ENCODE assay signal across 8 cellular contexts in the genomic region with DNA sequence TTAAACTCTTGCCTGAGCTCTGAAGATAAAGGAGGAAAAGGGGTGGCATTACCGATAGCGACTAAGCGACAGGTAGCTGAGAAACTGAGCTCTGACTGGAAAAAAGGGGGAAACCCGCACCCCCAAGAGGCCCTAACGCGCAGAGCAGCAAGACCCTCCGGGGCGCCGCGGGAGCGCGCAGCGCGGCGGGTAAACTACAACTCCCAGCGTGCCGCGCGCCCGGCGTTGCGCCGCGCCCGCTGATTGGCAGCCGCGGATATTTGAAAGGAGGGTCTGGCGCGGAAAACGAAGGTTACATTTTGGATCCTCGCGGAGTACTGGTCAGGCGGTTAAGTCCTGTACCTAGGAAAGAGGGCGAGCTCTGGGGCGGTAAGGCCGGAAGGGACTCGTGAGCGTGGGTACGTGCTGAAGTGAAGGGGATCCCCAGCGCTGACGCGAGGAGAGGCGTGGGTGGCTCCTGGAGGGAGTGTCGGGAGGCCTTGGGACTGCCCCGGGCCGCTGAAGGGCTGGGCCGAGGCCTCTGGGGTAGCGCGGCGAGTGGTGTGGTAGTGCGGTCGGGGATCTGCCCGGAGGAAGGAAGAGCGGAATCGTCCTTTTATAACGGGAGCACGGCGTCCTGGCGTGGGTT. TPM values are rescaled to one million over a fixed set of nuclear protein-coding genes. Genes with fewer than 3 reads are reported as not detected.
DNase-seq lines count a peak whose midpoint lies in the region; ATAC-seq and TF ChIP-seq lines count a peak whose summit lies in the region.

TSS of gene ESPL1 (plus strand) at position 291 of the 628 bp plus-strand sequence. CDS start 468 bp downstream, outside the sequence.

- BruUV-seq in IMR-90 (replicated peaks; lab: Mats Ljungman, UMichigan), result no TSS peak

- TF ChIP-seq EP300 in neural cell (conservative IDR thresholded peaks at IDR 0.05; ENCODE audit: poor library complexity, severe bottlenecking), result peak; percentile 22

- intact Hi-C loops in IMR-90 (cut with micrococcal nuclease), result loop anchor here (1.0 kb wide), 1 partner anchor 55 kb away; no protein-coding TSS in a partner anchor
- intact Hi-C loops in activated T-helper 1 cell treated with anti-CD3 and anti-CD28 coated beads, Interleukin-12 subunit alpha, Interleukin-12 subunit beta, Interleukin-2, Interleukin-4 antibody, amounts not matched to agents 30 ng/mL and 10 ng/mL and 1 ng/mL, durations not matched to agents 14 hours and 24 hours and 36 hours (cut with micrococcal nuclease), result loop anchor here (1.0 to 2.0 kb wide), 13 partner anchors 16 to 262 kb away; partner anchors contain the start of genes AAAS, CSAD, EIF4B and MYG1

- H3K27ac ChIP-seq in DND-41 (ENCODE audit: low read length), result peak within 1 kb of the TSS; percentile 93
- H3K27ac ChIP-seq in IMR-90 (ENCODE audit: insufficient read depth, low read length), result peak within 1 kb of the TSS; percentile 58; the same call in 1 of the 2 replicates
- H3K27ac ChIP-seq in neural cell (ENCODE audit: low read length), result no peak within 1 kb of the TSS
- no peak within 1 kb of the TSS for H3K27ac ChIP-seq in stomach smooth muscle (ENCODE audit: low read length)

- H3K9me3 Mint-ChIP-seq in activated T-helper 1 cell treated with anti-CD3 and anti-CD28 coated beads, Interleukin-12 subunit alpha, Interleukin-12 subunit beta, Interleukin-2, Interleukin-4 antibody, amounts not matched to agents 30 ng/mL and 10 ng/mL and 1 ng/mL, durations not matched to agents 14 hours and 24 hours and 36 hours, result no peaks in the 10 kb centered on the region

- H3K36me3 Mint-ChIP-seq in activated T-helper 1 cell treated with anti-CD3 and anti-CD28 coated beads, Interleukin-12 subunit alpha, Interleukin-12 subunit beta, Interleukin-2, Interleukin-4 antibody, amounts not matched to agents 30 ng/mL and 10 ng/mL and 1 ng/mL, durations not matched to agents 14 hours and 24 hours and 36 hours (ENCODE audit: low read depth), result peaks cover 11% of the 10 kb centered on the region

- peak within 1 kb of the TSS; percentile 88 for H3K27ac Mint-ChIP-seq in activated T-helper 1 cell treated with anti-CD3 and anti-CD28 coated beads, Interleukin-12 subunit alpha, Interleukin-12 subunit beta, Interleukin-2, Interleukin-4 antibody, amounts not matched to agents 30 ng/mL and 10 ng/mL and 1 ng/mL, durations not matched to agents 14 hours and 24 hours and 36 hours

- peaks cover 41% of the 10 kb centered on the region for H3K36me3 ChIP-seq in DND-41 (ENCODE audit: insufficient read depth, low read length)
- H3K36me3 ChIP-seq in IMR-90 (ENCODE audit: control insufficient read depth, insufficient read depth, low read length), result 0 out of 2 replicates have a peak, but pooled peaks cover 2% of the 10 kb centered on the region
- H3K36me3 ChIP-seq in neural cell (ENCODE audit: insufficient read depth, low read length), result no peaks in the 10 kb centered on the region
- H3K36me3 ChIP-seq in stomach smooth muscle (ENCODE audit: control insufficient read depth in 2 of 2, insufficient read depth in 2 of 2, low read length in 2 of 2), result no peaks in the 10 kb centered on the region

- in situ Hi-C loops in IMR-90 (cut with MboI; ENCODE audit: low sequenced_read_pairs), result no loop called here

- peak; percentile 53 for TF ChIP-seq CTCF in DND-41 (IDR thresholded peaks at IDR 0.05; ENCODE audit: borderline replicate concordance, extremely low read depth, low read length, poor library complexity, severe bottlenecking)
- TF ChIP-seq CTCF in IMR-90 (conservative IDR thresholded peaks at IDR 0.05; ENCODE audit: low read depth, low read length), result peak; percentile 38; the same call in 1 of the 2 replicates
- TF ChIP-seq CTCF in fibroblast of the aortic adventitia (IDR thresholded peaks at IDR 0.05; ENCODE audit: insufficient read depth, low read length), result peak; percentile 21
- TF ChIP-seq CTCF in neural cell (IDR thresholded peaks at IDR 0.05; ENCODE audit: poor library complexity, severe bottlenecking), result peak; percentile 64

- H2AFZ ChIP-seq in DND-41 (ENCODE audit: low read depth, low read length) (peak within 1 kb of the TSS; percentile 89), IMR-90 (replicated peaks; ENCODE audit: low read length, poor library complexity) (peak within 1 kb of the TSS; percentile 99), neural cell (ENCODE audit: low read depth, low read length) (peak within 1 kb of the TSS; percentile 12)

- ATAC-seq in DND-41 (ENCODE audit: insufficient read depth, low read depth), result peak; percentile 90
- ATAC-seq in GM21529 (IDR thresholded peaks at IDR 0.05; ENCODE audit: unreplicated experiment), result peak; percentile 85
- peak; percentile 97 for ATAC-seq in IMR-90 (ENCODE audit: low read depth)

- dilution Hi-C loops in IMR-90 (cut with HindIII; ENCODE audit: low sequenced_read_pairs, unreplicated experiment), result no loop called here

- peak within 1 kb of the TSS; percentile 94 for H2AK9ac ChIP-seq in IMR-90 (replicated peaks; ENCODE audit: low read depth, low read length, poor library complexity)

- H3K4me2 ChIP-seq in DND-41 (ENCODE audit: insufficient read depth, low read length) (peak within 1 kb of the TSS; percentile 85), IMR-90 (ENCODE audit: low read depth, low read length) (peak within 1 kb of the TSS; percentile 92), neural cell (ENCODE audit: low read length) (peak within 1 kb of the TSS; percentile 97)

- H4K8ac ChIP-seq in IMR-90 (ENCODE audit: low read depth in 2 of 2, low read length in 2 of 2), result peak within 1 kb of the TSS; percentile 83 to 95

- no peak within 1 kb of the TSS for H2BK20ac ChIP-seq in IMR-90 (ENCODE audit: low read depth, low read length)

- peak within 1 kb of the TSS; percentile 73 for H2BK5ac ChIP-seq in IMR-90 (ENCODE audit: low read depth, low read length, poor library complexity, severe bottlenecking)

- H4K91ac ChIP-seq in IMR-90 (ENCODE audit: insufficient read depth, low read depth, low read length), result peak within 1 kb of the TSS; percentile 79

- H3K79me2 ChIP-seq in DND-41 (ENCODE audit: insufficient read depth, low read length) (peaks cover 40% of the 10 kb centered on the region), neural cell (replicated peaks; ENCODE audit: insufficient read depth, low read length) (no peaks in the 10 kb centered on the region)

- no peaks in the 10 kb centered on the region for H3K9me3 ChIP-seq in DND-41 (ENCODE audit: insufficient read depth, low read length, severe bottlenecking)
- no peaks in the 10 kb centered on the region for H3K9me3 ChIP-seq in IMR-90 (ENCODE audit: control insufficient read depth, insufficient read depth, low read length)
- no peaks in the 10 kb centered on the region for H3K9me3 ChIP-seq in neural cell (ENCODE audit: low read length)
- no peaks in the 10 kb centered on the region for H3K9me3 ChIP-seq in stomach smooth muscle (ENCODE audit: control insufficient read depth in 2 of 2, low read length in 2 of 2)

- peak within 1 kb of the TSS; percentile 87 for H3K4ac ChIP-seq in IMR-90 (ENCODE audit: low read depth, low read length)

- peak within 1 kb of the TSS; percentile 68 for H2AK5ac ChIP-seq in IMR-90 (ENCODE audit: low read depth, low read length)

- H3K56ac ChIP-seq in IMR-90 (ENCODE audit: extremely low read depth, insufficient read depth, low read length), result peak within 1 kb of the TSS; percentile 69

- POLR2A ChIA-PET in IMR-90 (lab: Charles Lee; ENCODE audit: unreplicated experiment), result no interaction called here

- WGBS in IMR-90 (ENCODE audit: extremely low coverage in 2 of 2, insufficient read length in 1 of 2), 2 experiments, result 0% methylated on average over 41 of the region's 59 CpGs; no CpG with 5 or more reads in 1 of the 2 experiments

- peak within 1 kb of the TSS; percentile 90 for H3K4me3 Mint-ChIP-seq in activated T-helper 1 cell treated with anti-CD3 and anti-CD28 coated beads, Interleukin-12 subunit alpha, Interleukin-12 subunit beta, Interleukin-2, Interleukin-4 antibody, amounts not matched to agents 30 ng/mL and 10 ng/mL and 1 ng/mL, durations not matched to agents 14 hours and 24 hours and 36 hours

- H2BK120ac ChIP-seq in IMR-90 (ENCODE audit: low read depth, low read length), result peak within 1 kb of the TSS; percentile 80

- H3K79me1 ChIP-seq in IMR-90 (ENCODE audit: low read depth in 1 of 2, low read length in 2 of 2), result peaks cover 31 to 45% of the 10 kb centered on the region in 2 experiments

- H3K4me3 ChIP-seq in DND-41 (ENCODE audit: low read depth in 1 of 2, low read length in 2 of 2) (peak within 1 kb of the TSS; percentile 54 to 75; a peak in 3 of 4 replicates), IMR-90 (ENCODE audit: insufficient read depth, low read depth, low read length) (peak within 1 kb of the TSS; percentile 90), fibroblast of the aortic adventitia (ENCODE audit: low read depth, low read length) (peak within 1 kb of the TSS; percentile 92), neural cell (ENCODE audit: low read length) (peak within 1 kb of the TSS; percentile 84), stomach smooth muscle (ENCODE audit: low read length in 2 of 2) (peak within 1 kb of the TSS; percentile 88 to 90)

- H3K18ac ChIP-seq in IMR-90 (ENCODE audit: low read depth, low read length), result peak within 1 kb of the TSS; percentile 43; the same call in 1 of the 2 replicates

- H3K27me3 ChIP-seq in DND-41 (ENCODE audit: insufficient read depth, low read length, poor library complexity), result no peaks in the 10 kb centered on the region
- no peaks in the 10 kb centered on the region for H3K27me3 ChIP-seq in IMR-90 (ENCODE audit: control insufficient read depth, insufficient read depth, low read length)
- no peaks in the 10 kb centered on the region for H3K27me3 ChIP-seq in neural cell (ENCODE audit: insufficient read depth, low read depth, low read length)
- H3K27me3 ChIP-seq in stomach smooth muscle (ENCODE audit: control insufficient read depth in 1 of 2, insufficient read depth in 2 of 2, low read length in 2 of 2), result no peaks in the 10 kb centered on the region

- peak within 1 kb of the TSS; percentile 73 for H4K5ac ChIP-seq in IMR-90 (ENCODE audit: low read depth, low read length)

- peak; percentile 85 for DNase-seq in DND-41
- DNase-seq in IMR-90, result peak; percentile 75
- peak; percentile 73 for DNase-seq in RPMI7951 (ENCODE audit: low read depth)
- DNase-seq in activated T-helper 1 cell treated with anti-CD3 and anti-CD28 coated beads, Interleukin-12 subunit alpha, Interleukin-12 subunit beta, Interleukin-2, Interleukin-4 antibody, amounts not matched to agents 30 ng/mL and 10 ng/mL and 1 ng/mL, durations not matched to agents 14 hours and 24 hours and 36 hours (ENCODE audit: low spot score), result peak; percentile 81
- peak; percentile 68 for DNase-seq in fibroblast of the aortic adventitia (ENCODE audit: low read depth)

- TF ChIP-seq RAD21 in IMR-90 (IDR thresholded peaks at IDR 0.05; ENCODE audit: low read length) (peak; percentile 37), neural cell (conservative IDR thresholded peaks at IDR 0.05) (peak; percentile 52)

- H4K20me1 ChIP-seq in DND-41 (ENCODE audit: insufficient read depth, low read length) (peaks cover 13% of the 10 kb centered on the region; the same call in 1 of the 2 replicates), IMR-90 (ENCODE audit: insufficient read depth, low read length) (no peaks in the 10 kb centered on the region; the same call in 1 of the 2 replicates), neural cell (ENCODE audit: insufficient read depth) (no peaks in the 10 kb centered on the region)

- H3K9me2 ChIP-seq in neural cell (ENCODE audit: insufficient read depth, low read length), result no peaks in the 10 kb centered on the region

- H3K27me3 Mint-ChIP-seq in activated T-helper 1 cell treated with anti-CD3 and anti-CD28 coated beads, Interleukin-12 subunit alpha, Interleukin-12 subunit beta, Interleukin-2, Interleukin-4 antibody, amounts not matched to agents 30 ng/mL and 10 ng/mL and 1 ng/mL, durations not matched to agents 14 hours and 24 hours and 36 hours (ENCODE audit: insufficient read depth), result no peaks in the 10 kb centered on the region

- H3F3A ChIP-seq in neural cell (ENCODE audit: insufficient read depth, low read length, poor library complexity, severe bottlenecking), result no peaks in the 10 kb centered on the region

- H3K4me1 Mint-ChIP-seq in activated T-helper 1 cell treated with anti-CD3 and anti-CD28 coated beads, Interleukin-12 subunit alpha, Interleukin-12 subunit beta, Interleukin-2, Interleukin-4 antibody, amounts not matched to agents 30 ng/mL and 10 ng/mL and 1 ng/mL, durations not matched to agents 14 hours and 24 hours and 36 hours (ENCODE audit: low read depth), result peaks cover 43% of the 10 kb centered on the region

- H3K9me1 ChIP-seq in IMR-90 (ENCODE audit: insufficient read depth, low read length), result peaks cover 14% of the 10 kb centered on the region

- CTCF ChIA-PET in IMR-90 (lab: Yijun Ruan, JAX), result interaction anchor here (0.7 to 1.6 kb wide), 3 partner anchors 10 to 13 kb away, joined by 3 to 6 read pairs (median 4); no protein-coding TSS in a partner anchor

- H3K9ac ChIP-seq in DND-41 (ENCODE audit: low read depth, low read length) (peak within 1 kb of the TSS; percentile 70), IMR-90 (ENCODE audit: low read depth, low read length) (peak within 1 kb of the TSS; percentile 64), neural cell (ENCODE audit: low read length) (no peak within 1 kb of the TSS), stomach smooth muscle (ENCODE audit: low read length in 2 of 2) (peak within 1 kb of the TSS; percentile 55 to 69)

- H3K4me1 ChIP-seq in DND-41 (ENCODE audit: insufficient read depth, low read length) (peaks cover 42% of the 10 kb centered on the region), IMR-90 (ENCODE audit: control insufficient read depth, insufficient read depth, low read length) (peaks cover 7% of the 10 kb centered on the region; the same call in 1 of the 2 replicates), stomach smooth muscle (ENCODE audit: control insufficient read depth, insufficient read depth, low read length) (peaks cover 12% of the 10 kb centered on the region)

- peak within 1 kb of the TSS; percentile 96 for H3K23ac ChIP-seq in IMR-90 (ENCODE audit: low read depth, low read length)

- H3K14ac ChIP-seq in IMR-90 (replicated peaks; ENCODE audit: low read depth, low read length), result peak within 1 kb of the TSS; percentile 90

- H2BK15ac ChIP-seq in IMR-90 (ENCODE audit: low read depth, low read length), result peak within 1 kb of the TSS; percentile 33; the same call in 1 of the 3 replicates

- peak; percentile 45; the same call in 1 of the 2 replicates for TF ChIP-seq POLR2A in IMR-90 (IDR thresholded peaks at IDR 0.05; ENCODE audit: low read depth, low read length)

RNA-seq across cellular contexts. Expression of gene ESPL1, which starts in this region (rescaled TPM):
- 5.6 and 6.5 TPM in 2 replicates for total RNA-seq in IMR-90 (2012; rRNA removed)
- polyA plus RNA-seq in IMR-90 (2012; rRNA removed), result 8.6 and 9.2 TPM in 2 replicates
- 3.7 and 4.6 TPM in 2 replicates for polyA plus RNA-seq in IMR-90 (2012; cell fraction: cytosol; rRNA removed)
- 19.5 and 33.8 TPM in 2 replicates for polyA plus RNA-seq in IMR-90 (2012; cell fraction: nucleus; rRNA removed; ENCODE audit: low replicate concordance)
- total RNA-seq in RPMI7951 (2014; rRNA removed; shearing (Covaris generic)), result 11.3 and 12.6 TPM in 2 replicates
- total RNA-seq in activated T-helper 1 cell treated with anti-CD3 and anti-CD28 coated beads, Interleukin-12 subunit alpha, Interleukin-12 subunit beta, Interleukin-2, Interleukin-4 antibody, amounts not matched to agents 30 ng/mL and 10 ng/mL and 1 ng/mL, durations not matched to agents 14 hours and 24 hours and 36 hours, result 61.2 and 68.4 TPM in 2 replicates
- total RNA-seq in fibroblast of the aortic adventitia (ENCODE audit: low replicate concordance), result 1.5 and 13.5 TPM in 2 replicates
- 0.33 and 4.5 TPM in 2 replicates for polyA plus RNA-seq in neural cell
- 0.93 and 0.97 TPM in 2 replicates for polyA minus RNA-seq in neural cell

Comparison
In these comparisons a context has a peak if more than half of its experiments do, and no peak if none do; other contexts are left out.
1. H2AFZ ChIP-seq: peak in every context shown above with its lines; median percentile 99 in IMR-90; 89 in DND-41; 12 in neural cell.
2. H3K27ac ChIP-seq: peak in DND-41 (single experiment) and IMR-90 (single experiment); none in neural cell (single experiment) and stomach smooth muscle (single experiment).
3. Peak in every context shown above with its lines, with median percentiles within 50 percentile points of each other: ATAC-seq, DNase-seq, H3K4me2 ChIP-seq, H3K4me3 ChIP-seq and CTCF ChIP-seq.